ENCODE assay signal across 24 cellular contexts in the genomic region with DNA sequence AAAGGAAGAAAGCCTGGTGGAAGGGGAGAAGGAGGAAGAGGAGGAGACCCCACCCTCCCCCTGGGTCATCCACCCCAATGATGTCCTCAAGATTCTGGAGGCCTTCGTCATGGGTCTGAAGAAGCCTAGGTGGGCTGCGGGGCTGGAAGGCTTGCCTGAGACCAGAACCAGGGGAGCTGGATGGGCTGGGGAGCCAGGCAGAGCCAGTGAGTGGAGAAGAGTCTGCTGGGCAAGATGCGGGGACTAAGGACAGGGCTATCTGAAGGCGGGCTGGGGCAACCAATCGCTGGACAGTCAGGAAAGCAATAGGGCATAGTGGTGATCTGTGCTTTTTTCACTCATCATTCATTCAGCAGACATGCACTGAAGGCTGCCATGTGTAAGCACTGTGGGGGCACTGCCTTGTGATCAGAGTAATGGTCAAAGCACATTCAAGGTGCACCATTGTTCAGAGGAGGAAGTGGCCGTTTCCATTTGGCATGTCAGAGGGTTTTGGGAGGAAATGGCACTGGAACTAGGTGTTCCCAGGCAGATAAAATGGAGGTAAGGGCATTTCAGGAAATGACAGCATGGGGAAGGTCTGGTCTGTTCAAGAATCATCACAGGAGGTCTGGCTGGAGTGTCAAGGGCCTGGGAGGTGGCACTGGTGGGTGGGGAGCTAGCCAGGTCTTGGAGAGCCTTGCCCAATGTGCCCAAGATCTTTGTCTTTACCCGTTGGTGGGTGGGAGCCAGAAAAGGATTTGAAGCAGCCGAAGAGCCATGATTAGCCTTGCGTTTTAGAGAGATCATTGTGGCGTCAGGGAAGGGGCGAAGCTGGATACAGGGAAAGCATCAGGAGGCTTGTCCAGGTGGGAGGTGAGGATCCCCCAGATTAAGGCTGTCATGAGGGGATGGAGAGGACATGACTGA. TPM values are rescaled to one million over a fixed set of nuclear protein-coding genes. Genes with fewer than 3 reads are reported as not detected.
A peak's percentile ranks its signal among the peaks of the same experiment; 100 is the strongest.
DNase-seq lines count a peak whose midpoint lies in the region; ATAC-seq, FAIRE-seq and TF ChIP-seq lines count a peak whose summit lies in the region.
"Had no signal": no experiment of that assay in that cellular context is flagged by ENCODE, and none has a peak within 500 bp of the region (broad histone marks: within the 10 kb centered on the region; RNA-seq: fewer than 3 reads in every experiment).

No MANE protein-coding gene starts in this region.

- no peaks in the 10 kb centered on the region for H3K9me3 Mint-ChIP-seq in activated CD8-positive, alpha-beta memory T cell treated with anti-CD3 and anti-CD28 coated beads, Interleukin-2, amount 10 ng/mL, durations not matched to agents 7 days and 5 days (ENCODE audit: low read depth)
- peaks cover 3% of the 10 kb centered on the region for H3K9me3 Mint-ChIP-seq in neural crest cell

- ATAC-seq in activated CD8-positive, alpha-beta memory T cell treated with anti-CD3 and anti-CD28 coated beads, Interleukin-2, amount 10 ng/mL, durations not matched to agents 7 days and 5 days: no peak
- ATAC-seq in GM19395 (IDR thresholded peaks at IDR 0.05; ENCODE audit: unreplicated experiment): no peak
- ATAC-seq in GM18909 (IDR thresholded peaks at IDR 0.05; ENCODE audit: poor library complexity, unreplicated experiment): no peak
- ATAC-seq: Panc1 had no signal

- no peaks in the 10 kb centered on the region for H3K4me1 Mint-ChIP-seq in activated CD8-positive, alpha-beta memory T cell treated with anti-CD3 and anti-CD28 coated beads, Interleukin-2, amount 10 ng/mL, durations not matched to agents 7 days and 5 days
- peaks cover 13% of the 10 kb centered on the region for H3K4me1 Mint-ChIP-seq in neural crest cell
- H3K4me1 Mint-ChIP-seq: CD4-positive, alpha-beta memory T cell; IgD-negative memory B cell had no signal

- FAIRE-seq in urothelium cell line (lab: Jason Lieb, UNC): peak; percentile 32
- FAIRE-seq: GM12892, H1 had no signal

- TF ChIP-seq CTCF in neural crest cell (conservative IDR thresholded peaks at IDR 0.05): no peak

- no peak overlapping the region for H3K27ac Mint-ChIP-seq in activated CD8-positive, alpha-beta memory T cell treated with anti-CD3 and anti-CD28 coated beads, Interleukin-2, amount 10 ng/mL, durations not matched to agents 7 days and 5 days
- peak overlapping the region; percentile 46 for H3K27ac Mint-ChIP-seq in neural crest cell (ENCODE audit: unreplicated experiment)
- H3K27ac Mint-ChIP-seq: CD4-positive, alpha-beta memory T cell; IgD-negative memory B cell had no signal

- H3K36me3 Mint-ChIP-seq in activated CD8-positive, alpha-beta memory T cell treated with anti-CD3 and anti-CD28 coated beads, Interleukin-2, amount 10 ng/mL, durations not matched to agents 7 days and 5 days: no peaks in the 10 kb centered on the region
- no peaks in the 10 kb centered on the region for H3K36me3 Mint-ChIP-seq in neural crest cell (ENCODE audit: low read depth)
- H3K36me3 Mint-ChIP-seq: CD4-positive, alpha-beta memory T cell had no signal

- CTCF ChIA-PET in activated CD8-positive, alpha-beta memory T cell treated with anti-CD3 and anti-CD28 coated beads, Interleukin-2, amount 10 ng/mL, durations not matched to agents 7 days and 5 days (lab: Charles Lee): no interaction called here

- H3K4me3 Mint-ChIP-seq in activated CD8-positive, alpha-beta memory T cell treated with anti-CD3 and anti-CD28 coated beads, Interleukin-2, amount 10 ng/mL, durations not matched to agents 7 days and 5 days: no peak overlapping the region
- H3K4me3 Mint-ChIP-seq in neural crest cell: no peak overlapping the region
- H3K4me3 Mint-ChIP-seq: CD4-positive, alpha-beta memory T cell had no signal

- DNase-seq in activated CD8-positive, alpha-beta memory T cell treated with anti-CD3 and anti-CD28 coated beads, Interleukin-2, amount 10 ng/mL, durations not matched to agents 7 days and 5 days: peak; percentile 31
- no peak for DNase-seq in activated CD8-positive, alpha-beta memory T cell treated with anti-CD3 and anti-CD28 coated beads, Interleukin-2, amount 50 U/mL, for 4 hours
- DNase-seq in ecto neural progenitor cell (ENCODE audit: low spot score): peak; percentile 28
- DNase-seq in neural crest cell (ENCODE audit: low read depth, low spot score): no peak
- DNase-seq in urothelium cell line (ENCODE audit: low spot score): no peak
- DNase-seq in NCI-H2029 treated with DMSO at 0.1 percent for 48 hours (lab: John Stamatoyannopoulos, UW): no peak
- DNase-seq: 8988T; CD4-positive, alpha-beta memory T cell; DMS153; NCI-H1105; NCI-H146; NCI-H2029; NCI-H2171; NCI-H345; NCI-H524; NCI-H82; SJCRH30 had no signal

- peaks cover 14% of the 10 kb centered on the region for H3K27me3 Mint-ChIP-seq in activated CD8-positive, alpha-beta memory T cell treated with anti-CD3 and anti-CD28 coated beads, Interleukin-2, amount 10 ng/mL, durations not matched to agents 7 days and 5 days
- no peaks in the 10 kb centered on the region for H3K27me3 Mint-ChIP-seq in neural crest cell (ENCODE audit: low read depth)
- H3K27me3 Mint-ChIP-seq: IgD-negative memory B cell had no signal

RNA-seq across cellular contexts. Expression of a gene that starts 24.2 kb away (rescaled TPM):
- 100 to 1,000 TPM in 1 of 2 experiments, 10 to 100 TPM in 1; 35.1 to 115 TPM for total RNA-seq in activated CD8-positive, alpha-beta memory T cell treated with anti-CD3 and anti-CD28 coated beads, Interleukin-2, amount 10 ng/mL, durations not matched to agents 7 days and 5 days
- 0.07 and 0.19 TPM in 2 replicates for total RNA-seq in neural crest cell
- total RNA-seq: H1 had no signal

RNA-seq across cellular contexts. Expression of a gene that starts 52.0 kb away (rescaled TPM):
- total RNA-seq in activated CD8-positive, alpha-beta memory T cell treated with anti-CD3 and anti-CD28 coated beads, Interleukin-2, amount 10 ng/mL, durations not matched to agents 7 days and 5 days: not detected
- total RNA-seq in neural crest cell: 0.30 and 0.45 TPM in 2 replicates
- total RNA-seq: CD4-positive, alpha-beta memory T cell; G401; H1 had no signal

Comparison
In these comparisons a context has a peak if more than half of its experiments do, and no peak if none do; other contexts are left out.
1. DNase-seq: peak in activated CD8-positive, alpha-beta memory T cell treated with anti-CD3 and anti-CD28 coated beads, Interleukin-2, amount 10 ng/mL, durations not matched to agents 7 days and 5 days (single experiment) and ecto neural progenitor cell (single experiment); none in activated CD8-positive, alpha-beta memory T cell treated with anti-CD3 and anti-CD28 coated beads, Interleukin-2, amount 50 U/mL, for 4 hours (single experiment), neural crest cell (single experiment), urothelium cell line (single experiment) and NCI-H2029 treated with DMSO at 0.1 percent for 48 hours (single experiment).
2. RNA of a gene that starts 24.2 kb away (total RNA-seq): 35.1 to 115 TPM in activated CD8-positive, alpha-beta memory T cell treated with anti-CD3 and anti-CD28 coated beads, Interleukin-2, amount 10 ng/mL, durations not matched to agents 7 days and 5 days; 0.07 to 0.19 TPM in neural crest cell; every median in the first group is over 10 times any median in the second.